29 cellular contexts compared by ENCODE assay signal in genomic region chr6:4012826-4013225, GRCh38.
"Had no signal": no experiment of that assay in that cellular context is flagged by ENCODE, and none has a peak within 500 bp of the region (broad histone marks: within the 10 kb centered on the region; RNA-seq: fewer than 3 reads in every experiment).

No MANE protein-coding gene starts in this region.

- H3K27ac Mint-ChIP-seq: activated B cell treated with CpG ODN at 0.5 μM for 24 hours; activated naive CD8-positive, alpha-beta T cell treated with anti-CD3 and anti-CD28 coated beads, Interleukin-2, amount 50 U/mL, for 24 hours; dendritic cell treated with granulocyte-macrophage colony-stimulating factor and Interleukin-4, amounts not matched to agents 40 ng/mL and 50 ng/mL, for 4 days; T-helper 2 cell treated with Interferon-gamma antibody and Interleukin-4, amounts not matched to agents 5 μg/mL and 100 μg/mL, for 36 hours had no signal

- H3K9me3 ChIP-seq: breast epithelium, esophagus squamous epithelium, heart right ventricle, left ventricle myocardium inferior, mucosa of descending colon, pancreas, psoas muscle, stomach, thyroid gland, upper lobe of right lung had no signal

- ATAC-seq: activated CD8-positive, alpha-beta T cell treated with anti-CD3 and anti-CD28 coated beads for 36 hours; activated naive CD8-positive, alpha-beta T cell treated with anti-CD3 and anti-CD28 coated beads, Interleukin-2, amount 50 U/mL, for 24 hours; heart right ventricle; mucosa of descending colon; pancreas; psoas muscle; stimulated activated naive B cell treated with anti-CD40 and anti-IgM and Interleukin-4, amounts not matched to agents 10 μg/mL and 1 μg/mL and 100 μg/mL, for 72 hours; upper lobe of right lung had no signal

- H3K27me3 Mint-ChIP-seq: activated B cell treated with CpG ODN at 0.5 μM for 24 hours; activated CD8-positive, alpha-beta T cell treated with anti-CD3 and anti-CD28 coated beads for 36 hours; activated naive CD8-positive, alpha-beta T cell treated with anti-CD3 and anti-CD28 coated beads, Interleukin-2, amount 50 U/mL, for 24 hours; dendritic cell treated with granulocyte-macrophage colony-stimulating factor and Interleukin-4, amounts not matched to agents 40 ng/mL and 50 ng/mL, for 4 days; stimulated activated naive B cell treated with anti-CD40 and anti-IgM and Interleukin-4, amounts not matched to agents 10 μg/mL and 1 μg/mL and 100 μg/mL, for 72 hours had no signal

- H3K9me3 Mint-ChIP-seq: activated B cell treated with CpG ODN at 0.5 μM for 24 hours; activated CD8-positive, alpha-beta T cell treated with anti-CD3 and anti-CD28 coated beads for 36 hours; activated naive CD8-positive, alpha-beta T cell treated with anti-CD3 and anti-CD28 coated beads, Interleukin-2, amount 50 U/mL, for 24 hours; dendritic cell treated with granulocyte-macrophage colony-stimulating factor and Interleukin-4, amounts not matched to agents 40 ng/mL and 50 ng/mL, for 4 days; neural crest cell; stimulated activated naive B cell treated with anti-CD40 and anti-IgM and Interleukin-4, amounts not matched to agents 10 μg/mL and 1 μg/mL and 100 μg/mL, for 72 hours had no signal

- H3K4me3 ChIP-seq: breast epithelium, esophagus squamous epithelium, heart right ventricle, left ventricle myocardium inferior, lung, mucosa of descending colon, pancreas, psoas muscle, stomach, thyroid gland, upper lobe of right lung had no signal

- H3K27ac ChIP-seq: breast epithelium, epithelial cell of prostate, esophagus squamous epithelium, heart right ventricle, left ventricle myocardium inferior, pancreas, psoas muscle, stomach, thyroid gland, upper lobe of right lung had no signal

- H3K36me3 ChIP-seq: breast epithelium, left ventricle myocardium inferior, pancreas, thyroid gland, upper lobe of right lung had no signal

- H3K27me3 ChIP-seq: breast epithelium, esophagus squamous epithelium, heart right ventricle, pancreas, stomach, thyroid gland, upper lobe of right lung had no signal

- DNase-seq: activated B cell treated with CpG ODN at 0.5 μM for 24 hours; activated CD4-positive, alpha-beta T cell treated with anti-CD3 and anti-CD28 coated beads, Interleukin-2, amount 50 U/mL, for 1 hour; activated CD8-positive, alpha-beta T cell treated with anti-CD3 and anti-CD28 coated beads for 36 hours; activated effector memory CD4-positive, alpha-beta T cell treated with Interleukin-2 at 50 U/mL for 16 hours; activated naive CD4-positive, alpha-beta T cell treated with Interleukin-2 at 50 U/mL for 16 hours; activated naive CD8-positive, alpha-beta T cell treated with anti-CD3 and anti-CD28 coated beads, Interleukin-2, amount 50 U/mL, for 24 hours; activated T-cell treated with anti-CD3 and anti-CD28 coated beads, Interleukin-2, amount 50 U/mL, for 48 hours; central memory CD4-positive, alpha-beta T cell; esophagus squamous epithelium; foreskin melanocyte; heart right ventricle; left ventricle myocardium inferior; mesendoderm; mucosa of descending colon; nucleus accumbens; pancreas; psoas muscle; stimulated activated CD4-positive, alpha-beta T cell treated with anti-CD3 and anti-CD28 coated beads, Interleukin-15, amount 100 ng/mL, for 24 hours; stimulated activated CD4-positive, alpha-beta T cell treated with anti-CD3 and anti-CD28 coated beads, Interleukin-2, amount 100 ng/mL, for 24 hours; stimulated activated naive B cell treated with anti-CD40 and anti-IgM and Interleukin-4, amounts not matched to agents 10 μg/mL and 1 μg/mL and 100 μg/mL, for 72 hours; stomach; thyroid gland; upper lobe of right lung had no signal

- H3K4me3 Mint-ChIP-seq: activated B cell treated with CpG ODN at 0.5 μM for 24 hours; activated CD8-positive, alpha-beta T cell treated with anti-CD3 and anti-CD28 coated beads for 36 hours; activated naive CD8-positive, alpha-beta T cell treated with anti-CD3 and anti-CD28 coated beads, Interleukin-2, amount 50 U/mL, for 24 hours; dendritic cell treated with granulocyte-macrophage colony-stimulating factor and Interleukin-4, amounts not matched to agents 40 ng/mL and 50 ng/mL, for 4 days; stimulated activated naive B cell treated with anti-CD40 and anti-IgM and Interleukin-4, amounts not matched to agents 10 μg/mL and 1 μg/mL and 100 μg/mL, for 72 hours; T-helper 2 cell treated with Interferon-gamma antibody and Interleukin-4, amounts not matched to agents 5 μg/mL and 100 μg/mL, for 36 hours had no signal

- H3K4me1 ChIP-seq: breast epithelium had no signal
